ENCODE assay signal across 2 cellular contexts in genomic region chr5:109741390-109741789, GRCh38.
TF ChIP-seq lines count a peak whose summit lies in the region.

No MANE protein-coding gene starts in this region.

TF ChIP-seq in SK-N-SH, 30 proteins besides CTCF, POLR2A, EP300 and RAD21 (continued from another document):
- TF ChIP-seq POLR2AphosphoS5 (IDR thresholded peaks at IDR 0.05; ENCODE audit: low read depth, low read length) = no peak
- no peak for TF ChIP-seq NFIC (IDR thresholded peaks at IDR 0.05; ENCODE audit: borderline replicate concordance)
- TF ChIP-seq, protein P1, sequence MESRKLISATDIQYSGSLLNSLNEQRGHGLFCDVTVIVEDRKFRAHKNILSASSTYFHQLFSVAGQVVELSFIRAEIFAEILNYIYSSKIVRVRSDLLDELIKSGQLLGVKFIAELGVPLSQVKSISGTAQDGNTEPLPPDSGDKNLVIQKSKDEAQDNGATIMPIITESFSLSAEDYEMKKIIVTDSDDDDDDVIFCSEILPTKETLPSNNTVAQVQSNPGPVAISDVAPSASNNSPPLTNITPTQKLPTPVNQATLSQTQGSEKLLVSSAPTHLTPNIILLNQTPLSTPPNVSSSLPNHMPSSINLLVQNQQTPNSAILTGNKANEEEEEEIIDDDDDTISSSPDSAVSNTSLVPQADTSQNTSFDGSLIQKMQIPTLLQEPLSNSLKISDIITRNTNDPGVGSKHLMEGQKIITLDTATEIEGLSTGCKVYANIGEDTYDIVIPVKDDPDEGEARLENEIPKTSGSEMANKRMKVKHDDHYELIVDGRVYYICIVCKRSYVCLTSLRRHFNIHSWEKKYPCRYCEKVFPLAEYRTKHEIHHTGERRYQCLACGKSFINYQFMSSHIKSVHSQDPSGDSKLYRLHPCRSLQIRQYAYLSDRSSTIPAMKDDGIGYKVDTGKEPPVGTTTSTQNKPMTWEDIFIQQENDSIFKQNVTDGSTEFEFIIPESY (IDR thresholded peaks at IDR 0.05; ENCODE audit: borderline replicate concordance, low read depth) = no peak
- TF ChIP-seq, protein P2, sequence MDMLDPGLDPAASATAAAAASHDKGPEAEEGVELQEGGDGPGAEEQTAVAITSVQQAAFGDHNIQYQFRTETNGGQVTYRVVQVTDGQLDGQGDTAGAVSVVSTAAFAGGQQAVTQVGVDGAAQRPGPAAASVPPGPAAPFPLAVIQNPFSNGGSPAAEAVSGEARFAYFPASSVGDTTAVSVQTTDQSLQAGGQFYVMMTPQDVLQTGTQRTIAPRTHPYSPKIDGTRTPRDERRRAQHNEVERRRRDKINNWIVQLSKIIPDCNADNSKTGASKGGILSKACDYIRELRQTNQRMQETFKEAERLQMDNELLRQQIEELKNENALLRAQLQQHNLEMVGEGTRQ (IDR thresholded peaks at IDR 0.05; ENCODE audit: borderline replicate concordance, low read depth, low read length) = no peak
- TF ChIP-seq RXRA (IDR thresholded peaks at IDR 0.05; ENCODE audit: borderline replicate concordance, low read depth) = no peak
- TF ChIP-seq REST (IDR thresholded peaks at IDR 0.05; ENCODE audit: low read depth, low read length) = no peak

TF ChIP-seq in SK-N-SH treated with all-trans-retinoic acid at 6 μM for 48 hours, 23 proteins besides CTCF, POLR2A, EP300 and RAD21 (continued from another document):
- TF ChIP-seq CSRNP3 (CRISPR knock-in tag; IDR thresholded peaks at IDR 0.05) (no peak), TCF4 (CRISPR knock-in tag; IDR thresholded peaks at IDR 0.05; ENCODE audit: borderline replicate concordance) (no peak), ZNF565 (CRISPR knock-in tag; conservative IDR thresholded peaks at IDR 0.05; ENCODE audit: low read depth) (no peak), CSDC2 (CRISPR knock-in tag; IDR thresholded peaks at IDR 0.05) (no peak), ZC3H10 (CRISPR knock-in tag; IDR thresholded peaks at IDR 0.05) (no peak), GLIS3 (CRISPR knock-in tag; IDR thresholded peaks at IDR 0.05) (no peak), ZNF8 (CRISPR knock-in tag; IDR thresholded peaks at IDR 0.05) (no peak), ISL1 (CRISPR knock-in tag; IDR thresholded peaks at IDR 0.05) (no peak)
- TF ChIP-seq, protein P3, sequence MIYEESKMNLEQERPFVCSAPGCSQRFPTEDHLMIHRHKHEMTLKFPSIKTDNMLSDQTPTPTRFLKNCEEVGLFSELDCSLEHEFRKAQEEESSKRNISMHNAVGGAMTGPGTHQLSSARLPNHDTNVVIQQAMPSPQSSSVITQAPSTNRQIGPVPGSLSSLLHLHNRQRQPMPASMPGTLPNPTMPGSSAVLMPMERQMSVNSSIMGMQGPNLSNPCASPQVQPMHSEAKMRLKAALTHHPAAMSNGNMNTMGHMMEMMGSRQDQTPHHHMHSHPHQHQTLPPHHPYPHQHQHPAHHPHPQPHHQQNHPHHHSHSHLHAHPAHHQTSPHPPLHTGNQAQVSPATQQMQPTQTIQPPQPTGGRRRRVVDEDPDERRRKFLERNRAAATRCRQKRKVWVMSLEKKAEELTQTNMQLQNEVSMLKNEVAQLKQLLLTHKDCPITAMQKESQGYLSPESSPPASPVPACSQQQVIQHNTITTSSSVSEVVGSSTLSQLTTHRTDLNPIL (CRISPR knock-in tag; IDR thresholded peaks at IDR 0.05; ENCODE audit: low read depth) = no peak
- TF ChIP-seq, protein P4, sequence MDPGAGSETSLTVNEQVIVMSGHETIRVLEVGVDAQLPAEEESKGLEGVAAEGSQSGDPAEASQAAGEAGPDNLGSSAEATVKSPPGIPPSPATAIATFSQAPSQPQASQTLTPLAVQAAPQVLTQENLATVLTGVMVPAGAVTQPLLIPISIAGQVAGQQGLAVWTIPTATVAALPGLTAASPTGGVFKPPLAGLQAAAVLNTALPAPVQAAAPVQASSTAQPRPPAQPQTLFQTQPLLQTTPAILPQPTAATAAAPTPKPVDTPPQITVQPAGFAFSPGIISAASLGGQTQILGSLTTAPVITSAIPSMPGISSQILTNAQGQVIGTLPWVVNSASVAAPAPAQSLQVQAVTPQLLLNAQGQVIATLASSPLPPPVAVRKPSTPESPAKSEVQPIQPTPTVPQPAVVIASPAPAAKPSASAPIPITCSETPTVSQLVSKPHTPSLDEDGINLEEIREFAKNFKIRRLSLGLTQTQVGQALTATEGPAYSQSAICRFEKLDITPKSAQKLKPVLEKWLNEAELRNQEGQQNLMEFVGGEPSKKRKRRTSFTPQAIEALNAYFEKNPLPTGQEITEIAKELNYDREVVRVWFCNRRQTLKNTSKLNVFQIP (CRISPR knock-in tag; IDR thresholded peaks at IDR 0.05; ENCODE audit: borderline replicate concordance, low read depth) = no peak
